In the genomic region with DNA sequence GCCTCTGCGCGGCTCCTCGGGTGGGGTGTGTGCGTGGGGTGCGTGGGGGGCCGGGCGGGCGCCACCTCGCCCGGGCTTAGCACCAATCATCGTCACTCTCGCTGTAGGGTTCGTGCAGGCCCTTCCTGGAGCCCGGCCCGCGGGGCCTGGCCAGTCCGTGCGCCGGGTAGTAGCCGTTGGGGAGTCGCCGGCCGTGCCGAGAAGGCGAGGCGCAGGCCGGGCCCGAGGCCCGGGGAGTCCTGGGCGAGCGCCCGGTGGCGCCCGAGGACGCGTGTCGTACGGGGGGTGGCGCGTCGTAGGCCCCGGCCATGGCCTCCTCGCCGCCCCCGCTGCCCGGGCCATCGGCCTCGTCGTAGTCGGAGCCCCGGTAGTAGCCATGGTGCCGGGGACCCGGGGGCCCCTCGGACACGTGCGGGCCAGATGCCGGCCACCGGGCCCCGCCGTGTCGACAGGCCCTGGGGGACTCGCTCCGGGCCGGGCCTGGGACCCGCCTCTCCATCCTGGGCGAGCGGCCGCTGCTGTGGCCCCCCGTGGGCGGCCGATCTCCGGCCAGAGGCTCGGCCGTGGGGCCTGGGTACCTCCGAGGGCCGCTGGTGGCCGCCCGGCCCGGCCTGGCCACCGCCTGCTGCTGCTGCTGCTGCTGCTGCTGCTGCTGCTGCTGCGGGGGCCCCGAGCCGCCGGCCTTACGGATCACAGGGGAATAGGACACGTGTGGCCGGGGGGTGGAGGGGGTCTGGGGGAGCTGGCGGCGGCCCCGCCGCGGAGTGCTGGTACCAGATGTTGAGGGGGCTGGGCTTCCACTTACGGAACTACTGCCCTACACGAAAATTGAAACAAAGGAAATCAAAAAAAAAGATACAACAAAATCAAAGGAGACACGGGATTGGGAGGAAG, we compare ENCODE assay signal across 8 cellular contexts. TPM values are rescaled to one million over a fixed set of nuclear protein-coding genes. Genes with fewer than 3 reads are reported as not detected.
A peak's percentile ranks its signal among the peaks of the same experiment; 100 is the strongest.
DNase-seq lines count a peak whose midpoint lies in the region; ATAC-seq and TF ChIP-seq lines count a peak whose summit lies in the region.

No MANE protein-coding gene starts in this region.

- peaks cover 0 to 28% (median 11%) of the 10 kb centered on the region in 4 donors for H3K4me1 ChIP-seq in tibial nerve

- no peaks in the 10 kb centered on the region for H3K9me3 ChIP-seq in tibial nerve

- TF ChIP-seq CTCF in tibial nerve (IDR thresholded peaks at IDR 0.05) = no peak

- 1 to 66% methylated on average over 27 to 69 of the region's 95 CpGs for WGBS in tibial nerve, 2 donors

- ATAC-seq in GM21619 (IDR thresholded peaks at IDR 0.05; ENCODE audit: unreplicated experiment) = no peak

- no peak for TF ChIP-seq EP300 in tibial nerve (IDR thresholded peaks at IDR 0.05)

- H3K27me3 ChIP-seq in layer of hippocampus (ENCODE audit: control insufficient read depth, insufficient read depth, low read length) = no peaks in the 10 kb centered on the region
- H3K27me3 ChIP-seq in tibial nerve = no peaks in the 10 kb centered on the region

- DNase-seq in activated T-cell treated with anti-CD3 and anti-CD28 coated beads for 48 hours (ENCODE audit: low read depth) (peak; percentile 12), activated T-cell treated with anti-CD3 and anti-CD28 coated beads for 4 hours (no peak), tibial nerve (ENCODE audit: low spot score in 2 of 2) (no peak), NCI-H1105 (lab: John Stamatoyannopoulos, UW) (no peak), NCI-H146 treated with DMSO at 0.1 percent for 48 hours (lab: John Stamatoyannopoulos, UW; ENCODE audit: unreplicated experiment) (no peak)
- DNase-seq in activated naive CD4-positive, alpha-beta T cell treated with anti-CD3 and anti-CD28 coated beads, Interleukin-2, amount 50 U/mL, for 16 hours = peak; percentile 44

- peak overlapping the region; percentile 30 for H3K27ac ChIP-seq in layer of hippocampus (ENCODE audit: low read depth, low read length)
- peak overlapping the region; percentile 35 to 84 (median 80) for H3K27ac ChIP-seq in tibial nerve

- no peak for TF ChIP-seq POLR2A in tibial nerve (IDR thresholded peaks at IDR 0.05)

- no peaks in the 10 kb centered on the region for H3K36me3 ChIP-seq in tibial nerve

- H3K4me3 ChIP-seq in tibial nerve = peak overlapping the region; percentile 39 to 60 (median 52)

RNA-seq across cellular contexts. Expression of gene IER2, which starts 57.3 kb away (rescaled TPM):
- total RNA-seq in tibial nerve = 10 to 100 TPM; 37.3 to 77.4 (median 58.3) TPM

RNA-seq across cellular contexts. Expression of gene STX10, which starts 57.3 kb away (rescaled TPM):
- total RNA-seq in tibial nerve = 100 to 1,000 TPM in 1 of 4 donors, 10 to 100 TPM in 3; 58.6 to 145 (median 86.6) TPM

Comparison
In these comparisons a context has a peak if more than half of its experiments do, and no peak if none do; other contexts are left out.
1. DNase-seq: peak in activated T-cell treated with anti-CD3 and anti-CD28 coated beads for 48 hours (single experiment) and activated naive CD4-positive, alpha-beta T cell treated with anti-CD3 and anti-CD28 coated beads, Interleukin-2, amount 50 U/mL, for 16 hours (single experiment); none in activated T-cell treated with anti-CD3 and anti-CD28 coated beads for 4 hours (single experiment), tibial nerve (0 of 2), NCI-H1105 (single experiment) and NCI-H146 treated with DMSO at 0.1 percent for 48 hours (single experiment).